Comparison of ENCODE assay signal across 1 cellular context in genomic region chr16:23640959-23641765, GRCh38.
A peak's percentile ranks its signal among the peaks of the same experiment; 100 is the strongest.
TF ChIP-seq lines count a peak whose summit lies in the region.

DCTN5 (plus strand) TSS chr16:23641466; CDS start chr16:23641543, 77 bp downstream.
PALB2 (minus strand) TSS chr16:23641310; CDS start chr16:23641157, 153 bp downstream.

TF ChIP-seq in GM12878, 131 proteins besides CTCF, POLR2A, EP300 and RAD21 (continued from another document and continues in another):
- peak; percentile 63; the same call in 1 of the 2 replicates for TF ChIP-seq PKNOX1 (IDR thresholded peaks at IDR 0.05)
- TF ChIP-seq NFIC (IDR thresholded peaks at IDR 0.05; ENCODE audit: low read depth, low read length), result no peak; the same call in 1 of the 2 replicates
- peak; percentile 65; the same call in 1 of the 2 replicates for TF ChIP-seq ASH2L (IDR thresholded peaks at IDR 0.05; ENCODE audit: borderline replicate concordance, low read depth)
- peak; percentile 64 for TF ChIP-seq SIX5 (IDR thresholded peaks at IDR 0.05; ENCODE audit: low read depth, low read length, severe bottlenecking)
- no peak for TF ChIP-seq SUPT20H (IDR thresholded peaks at IDR 0.05; ENCODE audit: borderline replicate concordance, control insufficient read depth, low read depth, low read length)
- no peak for TF ChIP-seq MYC (IDR thresholded peaks at IDR 0.05; ENCODE audit: insufficient read depth, insufficient read length, insufficient replicate concordance, low read length, severe bottlenecking)
- peak; percentile 56; the same call in 1 of the 2 replicates for TF ChIP-seq TBL1XR1 (IDR thresholded peaks at IDR 0.05; ENCODE audit: low read depth, low read length)
- peak; percentile 99 for TF ChIP-seq NR2C2 (IDR thresholded peaks at IDR 0.05; ENCODE audit: borderline replicate concordance, control insufficient read depth, insufficient read length, low read depth)
- no peak for TF ChIP-seq FOXM1 (IDR thresholded peaks at IDR 0.05; ENCODE audit: low read depth, low read length)
- peak; percentile 40; the same call in 1 of the 2 replicates for TF ChIP-seq PAX5 (IDR thresholded peaks at IDR 0.05; ENCODE audit: borderline replicate concordance, low read depth, low read length)
- TF ChIP-seq RBBP5 (conservative IDR thresholded peaks at IDR 0.05), result no peak
- peak; percentile 62; the same call in 1 of the 2 replicates for TF ChIP-seq ATF3 (IDR thresholded peaks at IDR 0.05; ENCODE audit: borderline replicate concordance, extremely low read depth, low read depth, low read length)
- no peak for TF ChIP-seq ZZZ3 (IDR thresholded peaks at IDR 0.05; ENCODE audit: control insufficient read depth, insufficient read length, low read depth)
- TF ChIP-seq ZBTB40 (IDR thresholded peaks at IDR 0.05; ENCODE audit: borderline replicate concordance), result peak; percentile 94
- 0 out of 2 replicates have a peak, but pooled peaks have one; percentile 15 for TF ChIP-seq ATF7 (IDR thresholded peaks at IDR 0.05; ENCODE audit: low read depth)
- TF ChIP-seq CREB1 (IDR thresholded peaks at IDR 0.05; ENCODE audit: low read depth), result peak; percentile 78
- peak; percentile 97 for TF ChIP-seq TCF12 (IDR thresholded peaks at IDR 0.05; ENCODE audit: low read depth, low read length)
- peak; percentile 58; the same call in 1 of the 2 replicates for TF ChIP-seq NR2F1 (conservative IDR thresholded peaks at IDR 0.05)
- no peak for TF ChIP-seq SUZ12 (IDR thresholded peaks at IDR 0.05; ENCODE audit: unreplicated experiment)
- no peak for TF ChIP-seq SKIL (IDR thresholded peaks at IDR 0.05; ENCODE audit: low read depth, poor library complexity, severe bottlenecking)
- no peak for TF ChIP-seq BCLAF1 (IDR thresholded peaks at IDR 0.05)
- TF ChIP-seq NRF1 (conservative IDR thresholded peaks at IDR 0.05; ENCODE audit: low read depth, low read length), result peak; percentile 95
- no peak for TF ChIP-seq SMARCA5 (IDR thresholded peaks at IDR 0.05)
- TF ChIP-seq PAX8 (IDR thresholded peaks at IDR 0.05), result no peak
- TF ChIP-seq NFXL1 (IDR thresholded peaks at IDR 0.05; ENCODE audit: borderline replicate concordance), result no peak
- TF ChIP-seq POU2F2 (IDR thresholded peaks at IDR 0.05; ENCODE audit: borderline replicate concordance, low read depth, low read length), result peak; percentile 76; the same call in 2 of the 3 replicates
- TF ChIP-seq MTA2 (IDR thresholded peaks at IDR 0.05; ENCODE audit: low read depth), result 0 out of 2 replicates have a peak, but pooled peaks have one; percentile 23
- TF ChIP-seq SP1 (IDR thresholded peaks at IDR 0.05; ENCODE audit: low read depth, low read length), result peak; percentile 85
- peak; percentile 95 for TF ChIP-seq NKRF (conservative IDR thresholded peaks at IDR 0.05)
- TF ChIP-seq ELK1 (IDR thresholded peaks at IDR 0.05; ENCODE audit: low read depth, low read length), result peak; percentile 96
- TF ChIP-seq ZNF274 (IDR thresholded peaks at IDR 0.05; ENCODE audit: insufficient read depth, insufficient read length), result no peak
- 0 out of 2 replicates have a peak, but pooled peaks have one; percentile 15 for TF ChIP-seq DPF2 (IDR thresholded peaks at IDR 0.05)
- no peak for TF ChIP-seq BCL11A (IDR thresholded peaks at IDR 0.05; ENCODE audit: low read depth, low read length)
- TF ChIP-seq SMC3 (IDR thresholded peaks at IDR 0.05; ENCODE audit: borderline replicate concordance, low read length), result no peak
- TF ChIP-seq SMAD5 (IDR thresholded peaks at IDR 0.05; ENCODE audit: low read depth), result no peak; the same call in 1 of the 2 replicates
- peak; percentile 97 for TF ChIP-seq SIN3A (IDR thresholded peaks at IDR 0.05; ENCODE audit: low read depth, low read length)
- TF ChIP-seq TAF1 (IDR thresholded peaks at IDR 0.05; ENCODE audit: borderline replicate concordance, low read depth, low read length), result peak; percentile 85
- TF ChIP-seq CBFB (IDR thresholded peaks at IDR 0.05; ENCODE audit: low read depth), result peak; percentile 60; the same call in 1 of the 2 replicates
- no peak for TF ChIP-seq REST (IDR thresholded peaks at IDR 0.05; ENCODE audit: low read depth, low read length)
- peak; percentile 71 for TF ChIP-seq E4F1 (IDR thresholded peaks at IDR 0.05; ENCODE audit: borderline replicate concordance, partially characterized antibody)
